8 cellular contexts compared by ENCODE assay signal in genomic region chr10:101840741-101841453, GRCh38. TPM values are rescaled to one million over a fixed set of nuclear protein-coding genes. Genes with fewer than 3 reads are reported as not detected.
DNase-seq lines count a peak whose midpoint lies in the region; ATAC-seq and TF ChIP-seq lines count a peak whose summit lies in the region.

No MANE protein-coding gene starts in this region.

- H3K4me3 ChIP-seq in SJCRH30 (no peak overlapping the region), thyroid gland (replicated peaks in 1 of 3) (peak overlapping the region in 1 of 3 donors; percentile 10)

- no peak for TF ChIP-seq POLR2A in thyroid gland (IDR thresholded peaks at IDR 0.05)

- H3K27ac ChIP-seq in SJCRH30 (no peak overlapping the region), thyroid gland (no peak overlapping the region)

- intact Hi-C loops in thyroid gland (cut with DNase I), result loop anchor here (2.0 kb wide), 1 partner anchor 168 kb away; no protein-coding TSS in a partner anchor

- peak; percentile 60 for ATAC-seq in GM21737 (IDR thresholded peaks at IDR 0.05; ENCODE audit: unreplicated experiment)

- peak; percentile 98 for TF ChIP-seq CTCF in LNCAP (IDR thresholded peaks at IDR 0.05)
- TF ChIP-seq CTCF in thyroid gland (IDR thresholded peaks at IDR 0.05), result peak; percentile 69 to 90 (median 84)

- H3K27me3 ChIP-seq in SJCRH30 (no peaks in the 10 kb centered on the region), thyroid gland (no peaks in the 10 kb centered on the region)

- H3K36me3 ChIP-seq in SJCRH30 (no peaks in the 10 kb centered on the region), thyroid gland (no peaks in the 10 kb centered on the region)

- H3K4me1 ChIP-seq in SJCRH30, result peaks cover 4% of the 10 kb centered on the region; the same call in 1 of the 2 replicates
- H3K4me1 ChIP-seq in thyroid gland, result peaks cover 25 to 26% of the 10 kb centered on the region in 2 donors

- WGBS in thyroid gland, 2 donors, result 4 to 13% methylated on average over 13 to 21 of the region's 46 CpGs

- peak; percentile 38 for DNase-seq in DMS79 (lab: John Stamatoyannopoulos, UW)
- peak; percentile 94 to 96 for DNase-seq in SJCRH30
- peak; percentile 71 for DNase-seq in activated naive CD4-positive, alpha-beta T cell treated with anti-CD3 and anti-CD28 coated beads, Interleukin-2, amount 50 U/mL, for 16 hours
- peak; percentile 85 for DNase-seq in germinal center (ENCODE audit: low spot score)
- DNase-seq in nucleus accumbens (lab: John Stamatoyannopoulos, UW), result peak in 53 of 56 donors; percentile 29 to 90 (median 73)
- DNase-seq in thyroid gland, result peak; percentile 73 to 81

- H3K9me3 ChIP-seq in SJCRH30 (replicated peaks) (no peaks in the 10 kb centered on the region), thyroid gland (no peaks in the 10 kb centered on the region)

RNA-seq across cellular contexts. Expression of gene KCNIP2, which starts 2.7 kb away (rescaled TPM):
- total RNA-seq in SJCRH30 (2014; rRNA removed; shearing (Covaris generic)), result 0.81 and 1.1 TPM in 2 replicates
- 1 to 10 TPM; 1.0 to 3.5 (median 1.4) TPM for total RNA-seq in thyroid gland

RNA-seq across cellular contexts. Expression of gene OGA, which starts 22.7 kb away (rescaled TPM):
- 110 and 132 TPM in 2 replicates for total RNA-seq in SJCRH30 (2014; rRNA removed; shearing (Covaris generic))
- 100 to 1,000 TPM; 114 to 205 (median 157) TPM for total RNA-seq in thyroid gland

RNA-seq across cellular contexts. Expression of gene NPM3, which starts 57.7 kb away (rescaled TPM):
- total RNA-seq in SJCRH30 (2014; rRNA removed; shearing (Covaris generic)), result 238 and 287 TPM in 2 replicates
- 10 to 100 TPM in 3 of 4 donors, 1 to 10 TPM in 1; 9.0 to 27.3 (median 20.7) TPM for total RNA-seq in thyroid gland

Comparison
In these comparisons a context has a peak if more than half of its experiments do, and no peak if none do; other contexts are left out.
1. DNase-seq: peak in every context shown above with its lines; median percentile 95 in SJCRH30; 85 in germinal center; 77 in thyroid gland; 73 in nucleus accumbens; 71 in activated naive CD4-positive, alpha-beta T cell treated with anti-CD3 and anti-CD28 coated beads, Interleukin-2, amount 50 U/mL, for 16 hours; 38 in DMS79.